Comparison of ENCODE assay signal across 3 cellular contexts in genomic region chr11:102269927-102270326, GRCh38.
TF ChIP-seq lines count a peak whose summit lies in the region.

No MANE protein-coding gene starts in this region.

TF ChIP-seq in GM23338, 12 proteins besides CTCF, POLR2A, EP300 and RAD21 (continues in another document):
- TF ChIP-seq JUNB (IDR thresholded peaks at IDR 0.05; ENCODE audit: unreplicated experiment) (no peak), CREB1 (CRISPR knock-in tag; IDR thresholded peaks at IDR 0.05; ENCODE audit: low read depth) (no peak), POLR2AphosphoS5 (IDR thresholded peaks at IDR 0.05; ENCODE audit: low read depth) (no peak), NANOG (IDR thresholded peaks at IDR 0.05; ENCODE audit: borderline replicate concordance) (no peak), ZNF114 (CRISPR knock-in tag; IDR thresholded peaks at IDR 0.05) (no peak), REST (IDR thresholded peaks at IDR 0.05; ENCODE audit: unreplicated experiment) (no peak)
- TF ChIP-seq, protein P1, sequence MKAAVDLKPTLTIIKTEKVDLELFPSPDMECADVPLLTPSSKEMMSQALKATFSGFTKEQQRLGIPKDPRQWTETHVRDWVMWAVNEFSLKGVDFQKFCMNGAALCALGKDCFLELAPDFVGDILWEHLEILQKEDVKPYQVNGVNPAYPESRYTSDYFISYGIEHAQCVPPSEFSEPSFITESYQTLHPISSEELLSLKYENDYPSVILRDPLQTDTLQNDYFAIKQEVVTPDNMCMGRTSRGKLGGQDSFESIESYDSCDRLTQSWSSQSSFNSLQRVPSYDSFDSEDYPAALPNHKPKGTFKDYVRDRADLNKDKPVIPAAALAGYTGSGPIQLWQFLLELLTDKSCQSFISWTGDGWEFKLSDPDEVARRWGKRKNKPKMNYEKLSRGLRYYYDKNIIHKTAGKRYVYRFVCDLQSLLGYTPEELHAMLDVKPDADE (IDR thresholded peaks at IDR 0.05), result no peak

TF ChIP-seq in SK-N-SH, 30 proteins besides CTCF, POLR2A, EP300 and RAD21:
- TF ChIP-seq, protein P2, sequence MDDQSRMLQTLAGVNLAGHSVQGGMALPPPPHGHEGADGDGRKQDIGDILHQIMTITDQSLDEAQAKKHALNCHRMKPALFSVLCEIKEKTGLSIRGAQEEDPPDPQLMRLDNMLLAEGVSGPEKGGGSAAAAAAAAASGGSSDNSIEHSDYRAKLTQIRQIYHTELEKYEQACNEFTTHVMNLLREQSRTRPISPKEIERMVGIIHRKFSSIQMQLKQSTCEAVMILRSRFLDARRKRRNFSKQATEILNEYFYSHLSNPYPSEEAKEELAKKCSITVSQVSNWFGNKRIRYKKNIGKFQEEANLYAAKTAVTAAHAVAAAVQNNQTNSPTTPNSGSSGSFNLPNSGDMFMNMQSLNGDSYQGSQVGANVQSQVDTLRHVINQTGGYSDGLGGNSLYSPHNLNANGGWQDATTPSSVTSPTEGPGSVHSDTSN (IDR thresholded peaks at IDR 0.05), result peak; percentile 57
- TF ChIP-seq JUND (IDR thresholded peaks at IDR 0.05) (peak; percentile 38; the same call in 1 of the 2 replicates), FOXJ3 (CRISPR knock-in tag; IDR thresholded peaks at IDR 0.05) (no peak), TCF12 (IDR thresholded peaks at IDR 0.05) (peak; percentile 40; the same call in 1 of the 2 replicates), FOXM1 (IDR thresholded peaks at IDR 0.05; ENCODE audit: low read depth) (no peak), ZBTB33 (IDR thresholded peaks at IDR 0.05; ENCODE audit: borderline replicate concordance, low read depth) (no peak), EZH2phosphoT487 (IDR thresholded peaks at IDR 0.05; ENCODE audit: borderline replicate concordance, low read depth) (no peak), RXRA (IDR thresholded peaks at IDR 0.05; ENCODE audit: borderline replicate concordance, low read depth) (no peak), RFX5 (IDR thresholded peaks at IDR 0.05; ENCODE audit: low read length) (no peak), RCOR1 (IDR thresholded peaks at IDR 0.05; ENCODE audit: low read length) (no peak), SIN3A (IDR thresholded peaks at IDR 0.05; ENCODE audit: borderline replicate concordance, low read depth, low read length) (no peak), FOSL2 (IDR thresholded peaks at IDR 0.05; ENCODE audit: borderline replicate concordance, low read depth) (peak; percentile 33; the same call in 1 of the 2 replicates), ELF1 (IDR thresholded peaks at IDR 0.05) (no peak)

TF ChIP-seq in HepG2, 621 proteins besides CTCF, POLR2A, EP300 and RAD21 (continued from another document):
- TF ChIP-seq IKZF4 (CRISPR knock-in tag; IDR thresholded peaks at IDR 0.05; ENCODE audit: borderline replicate concordance, low read depth, not compliant biosample characterization) (no peak), KMT2B (CRISPR knock-in tag; IDR thresholded peaks at IDR 0.05) (no peak), ZC3H13 (CRISPR knock-in tag; IDR thresholded peaks at IDR 0.05) (no peak), HOXD1 (CRISPR knock-in tag; IDR thresholded peaks at IDR 0.05) (no peak), ZNF7 (CRISPR knock-in tag; IDR thresholded peaks at IDR 0.05) (no peak), RORA (CRISPR knock-in tag; IDR thresholded peaks at IDR 0.05) (no peak), NFYB (CRISPR knock-in tag; IDR thresholded peaks at IDR 0.05) (no peak), SIX1 (CRISPR knock-in tag; IDR thresholded peaks at IDR 0.05; ENCODE audit: borderline replicate concordance) (no peak), ATRX (CRISPR knock-in tag; IDR thresholded peaks at IDR 0.05; ENCODE audit: borderline replicate concordance) (no peak)
- TF ChIP-seq, protein P3, sequence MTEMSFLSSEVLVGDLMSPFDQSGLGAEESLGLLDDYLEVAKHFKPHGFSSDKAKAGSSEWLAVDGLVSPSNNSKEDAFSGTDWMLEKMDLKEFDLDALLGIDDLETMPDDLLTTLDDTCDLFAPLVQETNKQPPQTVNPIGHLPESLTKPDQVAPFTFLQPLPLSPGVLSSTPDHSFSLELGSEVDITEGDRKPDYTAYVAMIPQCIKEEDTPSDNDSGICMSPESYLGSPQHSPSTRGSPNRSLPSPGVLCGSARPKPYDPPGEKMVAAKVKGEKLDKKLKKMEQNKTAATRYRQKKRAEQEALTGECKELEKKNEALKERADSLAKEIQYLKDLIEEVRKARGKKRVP (CRISPR knock-in tag; IDR thresholded peaks at IDR 0.05), result no peak
- TF ChIP-seq, protein P4, sequence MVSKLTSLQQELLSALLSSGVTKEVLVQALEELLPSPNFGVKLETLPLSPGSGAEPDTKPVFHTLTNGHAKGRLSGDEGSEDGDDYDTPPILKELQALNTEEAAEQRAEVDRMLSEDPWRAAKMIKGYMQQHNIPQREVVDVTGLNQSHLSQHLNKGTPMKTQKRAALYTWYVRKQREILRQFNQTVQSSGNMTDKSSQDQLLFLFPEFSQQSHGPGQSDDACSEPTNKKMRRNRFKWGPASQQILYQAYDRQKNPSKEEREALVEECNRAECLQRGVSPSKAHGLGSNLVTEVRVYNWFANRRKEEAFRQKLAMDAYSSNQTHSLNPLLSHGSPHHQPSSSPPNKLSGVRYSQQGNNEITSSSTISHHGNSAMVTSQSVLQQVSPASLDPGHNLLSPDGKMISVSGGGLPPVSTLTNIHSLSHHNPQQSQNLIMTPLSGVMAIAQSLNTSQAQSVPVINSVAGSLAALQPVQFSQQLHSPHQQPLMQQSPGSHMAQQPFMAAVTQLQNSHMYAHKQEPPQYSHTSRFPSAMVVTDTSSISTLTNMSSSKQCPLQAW (CRISPR knock-in tag; IDR thresholded peaks at IDR 0.05), result no peak
- TF ChIP-seq, protein P5, sequence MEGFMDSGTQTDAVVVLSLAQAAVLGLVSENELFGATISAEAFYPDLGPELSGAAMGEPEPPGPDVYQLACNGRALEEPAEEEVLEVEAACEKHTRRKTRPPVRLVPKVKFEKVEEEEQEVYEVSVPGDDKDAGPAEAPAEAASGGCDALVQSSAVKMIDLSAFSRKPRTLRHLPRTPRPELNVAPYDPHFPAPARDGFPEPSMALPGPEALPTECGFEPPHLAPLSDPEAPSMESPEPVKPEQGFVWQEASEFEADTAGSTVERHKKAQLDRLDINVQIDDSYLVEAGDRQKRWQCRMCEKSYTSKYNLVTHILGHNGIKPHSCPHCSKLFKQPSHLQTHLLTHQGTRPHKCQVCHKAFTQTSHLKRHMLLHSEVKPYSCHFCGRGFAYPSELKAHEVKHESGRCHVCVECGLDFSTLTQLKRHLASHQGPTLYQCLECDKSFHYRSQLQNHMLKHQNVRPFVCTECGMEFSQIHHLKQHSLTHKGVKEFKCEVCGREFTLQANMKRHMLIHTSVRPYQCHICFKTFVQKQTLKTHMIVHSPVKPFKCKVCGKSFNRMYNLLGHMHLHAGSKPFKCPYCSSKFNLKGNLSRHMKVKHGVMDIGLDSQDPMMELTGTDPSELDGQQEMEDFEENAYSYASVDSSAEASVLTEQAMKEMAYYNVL (CRISPR knock-in tag; IDR thresholded peaks at IDR 0.05; ENCODE audit: borderline replicate concordance), result no peak
- TF ChIP-seq, protein P6, sequence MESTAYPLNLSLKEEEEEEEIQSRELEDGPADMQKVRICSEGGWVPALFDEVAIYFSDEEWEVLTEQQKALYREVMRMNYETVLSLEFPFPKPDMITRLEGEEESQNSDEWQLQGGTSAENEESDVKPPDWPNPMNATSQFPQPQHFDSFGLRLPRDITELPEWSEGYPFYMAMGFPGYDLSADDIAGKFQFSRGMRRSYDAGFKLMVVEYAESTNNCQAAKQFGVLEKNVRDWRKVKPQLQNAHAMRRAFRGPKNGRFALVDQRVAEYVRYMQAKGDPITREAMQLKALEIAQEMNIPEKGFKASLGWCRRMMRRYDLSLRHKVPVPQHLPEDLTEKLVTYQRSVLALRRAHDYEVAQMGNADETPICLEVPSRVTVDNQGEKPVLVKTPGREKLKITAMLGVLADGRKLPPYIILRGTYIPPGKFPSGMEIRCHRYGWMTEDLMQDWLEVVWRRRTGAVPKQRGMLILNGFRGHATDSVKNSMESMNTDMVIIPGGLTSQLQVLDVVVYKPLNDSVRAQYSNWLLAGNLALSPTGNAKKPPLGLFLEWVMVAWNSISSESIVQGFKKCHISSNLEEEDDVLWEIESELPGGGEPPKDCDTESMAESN (CRISPR knock-in tag; conservative IDR thresholded peaks at IDR 0.05), result no peak
TF ChIP-seq in HepG2: peak in this region for 0.
